Comparison of ENCODE assay signal across 8 cellular contexts in genomic region chr4:139453371-139454110, GRCh38.
DNase-seq lines count a peak whose midpoint lies in the region; ATAC-seq and TF ChIP-seq lines count a peak whose summit lies in the region.

No MANE protein-coding gene starts in this region.

- 0 out of 2 replicates have a peak overlapping the region, but pooled peaks have one; percentile 5 for H2AFZ ChIP-seq in OCI-LY1 (ENCODE audit: low read length)

- H3K4me1 ChIP-seq in OCI-LY1 (ENCODE audit: insufficient read depth, low read length, severe bottlenecking) = peaks cover 44% of the 10 kb centered on the region

- peak overlapping the region; percentile 97 for H3K4me2 ChIP-seq in OCI-LY1 (ENCODE audit: low read length)

- H3K9me2 ChIP-seq in OCI-LY1 (ENCODE audit: low read depth, low read length) = no peaks in the 10 kb centered on the region

- peaks cover 44% of the 10 kb centered on the region for H3K79me2 ChIP-seq in OCI-LY1 (ENCODE audit: insufficient read depth, low read length)

- peak; percentile 92 for ATAC-seq in GM21528 (IDR thresholded peaks at IDR 0.05; ENCODE audit: low FRiP score, unreplicated experiment)

- H4K20me1 ChIP-seq in OCI-LY1 (ENCODE audit: insufficient read depth, low read length) = no peaks in the 10 kb centered on the region

- no peaks in the 10 kb centered on the region for H3K9me3 ChIP-seq in OCI-LY1 (ENCODE audit: low read length)

- H3F3A ChIP-seq in OCI-LY1 (ENCODE audit: insufficient read depth, low read length) = no peaks in the 10 kb centered on the region

- H3K27ac ChIP-seq in OCI-LY1 (ENCODE audit: low read depth, low read length, poor library complexity, severe bottlenecking) = peak overlapping the region; percentile 85

- no peaks in the 10 kb centered on the region for H3K36me3 ChIP-seq in OCI-LY1 (ENCODE audit: insufficient read depth, low read length)

- H3K9ac ChIP-seq in OCI-LY1 (ENCODE audit: low read length) = peak overlapping the region; percentile 76

- peak; percentile 95 for DNase-seq in DMS153 (lab: John Stamatoyannopoulos, UW)
- peak; percentile 67 for DNase-seq in HuH-7.5 (ENCODE audit: low spot score)
- DNase-seq in activated T-cell treated with anti-CD3 and anti-CD28 coated beads for 24 hours (ENCODE audit: low read depth) = peak; percentile 94
- peak; percentile 90 for DNase-seq in epidermal melanocyte (ENCODE audit: insufficient read length, low spot score)
- DNase-seq in middle frontal gyrus (ENCODE audit: extremely low spot score, low spot score) = peak; percentile 90
- DNase-seq in stimulated activated CD8-positive, alpha-beta memory T cell treated with anti-CD3 and anti-CD28 coated beads, Interleukin-2, amount 100 ng/mL, for 1 hour (ENCODE audit: low read depth in 2 of 2) = peak; percentile 91

- H3K27me3 ChIP-seq in OCI-LY1 (ENCODE audit: insufficient read depth, low read length) = no peaks in the 10 kb centered on the region

- H3K4me3 ChIP-seq in OCI-LY1 (ENCODE audit: low read depth, low read length, poor library complexity, severe bottlenecking) = peak overlapping the region; percentile 89

- TF ChIP-seq CTCF in OCI-LY1 (IDR thresholded peaks at IDR 0.05; ENCODE audit: low read length) = 0 out of 2 replicates have a peak, but pooled peaks have one; percentile 32

Comparison
In these comparisons a context has a peak if more than half of its experiments do, and no peak if none do; other contexts are left out.
1. Peak in every context shown above with its lines: DNase-seq, ATAC-seq, H3K4me3 ChIP-seq and H3K27ac ChIP-seq.